ENCODE assay signal across 7 cellular contexts in the genomic region with DNA sequence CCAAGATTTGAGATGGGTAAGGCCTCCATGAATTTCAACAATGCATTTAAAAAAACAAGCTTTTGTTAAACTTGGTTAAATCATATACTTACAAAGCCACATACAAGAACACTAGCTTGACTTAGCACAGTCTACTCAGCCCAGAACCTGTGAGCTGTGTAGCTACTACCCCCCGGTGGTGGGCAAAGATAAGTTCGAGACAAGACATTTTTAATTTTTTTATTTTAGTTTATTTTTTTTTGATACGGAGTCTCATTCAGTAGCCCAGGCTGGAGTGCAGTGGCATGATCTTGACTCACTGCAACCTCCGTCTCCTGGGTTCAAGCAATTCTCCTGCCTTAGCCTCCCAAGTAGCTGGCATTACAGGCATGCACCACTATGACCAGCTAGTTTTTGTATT. TPM values are rescaled to one million over a fixed set of nuclear protein-coding genes. Genes with fewer than 3 reads are reported as not detected.
DNase-seq lines count a peak whose midpoint lies in the region; ATAC-seq, FAIRE-seq and TF ChIP-seq lines count a peak whose summit lies in the region.

No MANE protein-coding gene starts in this region.

- intact Hi-C loops in activated CD4-positive, alpha-beta T cell treated with anti-CD3 and anti-CD28 coated beads for 36 hours (cut with DNase I, micrococcal nuclease) = loop anchor here (1.0 to 5.0 kb wide), 4 partner anchors 32 to 246 kb away; no protein-coding TSS in a partner anchor
- intact Hi-C loops in dorsolateral prefrontal cortex (cut with DNase I) = no loop called here

- H3K4me3 Mint-ChIP-seq in activated CD4-positive, alpha-beta T cell treated with anti-CD3 and anti-CD28 coated beads for 36 hours = peak overlapping the region; percentile 10
- H3K4me3 Mint-ChIP-seq in osteocyte (ENCODE audit: unreplicated experiment) = no peak overlapping the region

- no peaks in the 10 kb centered on the region for H3K27me3 ChIP-seq in dorsolateral prefrontal cortex

- H3K27me3 Mint-ChIP-seq in activated CD4-positive, alpha-beta T cell treated with anti-CD3 and anti-CD28 coated beads for 36 hours = no peaks in the 10 kb centered on the region
- peaks cover 4% of the 10 kb centered on the region for H3K27me3 Mint-ChIP-seq in osteocyte (ENCODE audit: unreplicated experiment)

- peak; percentile 30 for ATAC-seq in activated CD4-positive, alpha-beta T cell treated with anti-CD3 and anti-CD28 coated beads for 36 hours

- TF ChIP-seq CTCF in dorsolateral prefrontal cortex (IDR thresholded peaks at IDR 0.05 in 54 of 56, conservative IDR thresholded peaks at IDR 0.05 in 2 of 56; ENCODE audit: low read depth in 1 of 56, partially characterized antibody in 56 of 56) (peak in 45 of 56 donors; percentile 12 to 59 (median 37)), osteocyte (IDR thresholded peaks at IDR 0.05) (peak; percentile 65)

- CTCF ChIA-PET in activated CD4-positive, alpha-beta T cell treated with anti-CD3 and anti-CD28 coated beads for 36 hours (lab: Charles Lee) = interaction anchor here (0.6 to 5.2 kb wide), 43 partner anchors 8 to 1607 kb away, joined by 3 to 105 read pairs (median 5); a partner anchor contains a TSS

- H3K27ac Mint-ChIP-seq in activated CD4-positive, alpha-beta T cell treated with anti-CD3 and anti-CD28 coated beads for 36 hours = peak overlapping the region; percentile 57
- H3K27ac Mint-ChIP-seq in osteocyte (ENCODE audit: unreplicated experiment) = no peak overlapping the region

- no peaks in the 10 kb centered on the region for H3K9me3 Mint-ChIP-seq in activated CD4-positive, alpha-beta T cell treated with anti-CD3 and anti-CD28 coated beads for 36 hours (ENCODE audit: low read depth)
- no peaks in the 10 kb centered on the region for H3K9me3 Mint-ChIP-seq in osteocyte (ENCODE audit: unreplicated experiment)

- DNase-seq in GM03348 (ENCODE audit: low spot score) (peak; percentile 33), NCI-H1105 treated with DMSO at 0.1 percent for 48 hours (lab: John Stamatoyannopoulos, UW) (peak; percentile 48), dorsolateral prefrontal cortex (peak in 2 of 10 donors; percentile 7 to 32), osteocyte (ENCODE audit: extremely low spot score, unreplicated experiment) (no peak), H54 (ENCODE audit: insufficient read length, low spot score) (no peak), NCI-H2029 treated with DMSO at 0.1 percent for 48 hours (lab: John Stamatoyannopoulos, UW) (no peak)
- DNase-seq in activated CD4-positive, alpha-beta T cell treated with anti-CD3 and anti-CD28 coated beads for 36 hours = peak; percentile 78

- FAIRE-seq in H54 (lab: Jason Lieb, UNC) = no peak

- TF ChIP-seq POLR2A in H54 (IDR thresholded peaks at IDR 0.05; ENCODE audit: low read depth, low read length) = no peak

- no peak overlapping the region for H3K4me3 ChIP-seq in dorsolateral prefrontal cortex

- peaks cover 38% of the 10 kb centered on the region for H3K4me1 Mint-ChIP-seq in activated CD4-positive, alpha-beta T cell treated with anti-CD3 and anti-CD28 coated beads for 36 hours
- peaks cover 17% of the 10 kb centered on the region for H3K4me1 Mint-ChIP-seq in osteocyte (ENCODE audit: unreplicated experiment)

- peaks cover 5% of the 10 kb centered on the region for H3K36me3 Mint-ChIP-seq in activated CD4-positive, alpha-beta T cell treated with anti-CD3 and anti-CD28 coated beads for 36 hours (ENCODE audit: low read depth)
- no peaks in the 10 kb centered on the region for H3K36me3 Mint-ChIP-seq in osteocyte (ENCODE audit: unreplicated experiment)

- POLR2A ChIA-PET in activated CD4-positive, alpha-beta T cell treated with anti-CD3 and anti-CD28 coated beads for 36 hours (lab: Charles Lee) = interaction anchor here (0.6 to 1.2 kb wide), 6 partner anchors 14 to 965 kb away, joined by 3 to 8 read pairs (median 4); no protein-coding TSS in a partner anchor

- H3K27ac ChIP-seq in dorsolateral prefrontal cortex = peak overlapping the region in 9 of 59 donors; percentile 3 to 38 (median 13)

RNA-seq across cellular contexts. Expression of a gene that starts 3.7 kb away (rescaled TPM):
- 10 to 100 TPM; 29.4 to 29.8 TPM for total RNA-seq in activated CD4-positive, alpha-beta T cell treated with anti-CD3 and anti-CD28 coated beads for 36 hours
- total RNA-seq in dorsolateral prefrontal cortex (100 to 1,000 TPM in 108 of 120 experiments, 10 to 100 TPM in 12; 52.7 to 220 (median 150) TPM), osteocyte (28.0 and 29.3 TPM in 2 replicates)

RNA-seq across cellular contexts. Expression of a gene that starts 12.2 kb away (rescaled TPM):
- under 1 TPM; 0.33 to 0.57 TPM for total RNA-seq in activated CD4-positive, alpha-beta T cell treated with anti-CD3 and anti-CD28 coated beads for 36 hours
- total RNA-seq in dorsolateral prefrontal cortex (10 to 100 TPM in 30 of 120 experiments, 1 to 10 TPM in 90; 1.1 to 23.1 (median 7.0) TPM), osteocyte (not detected in 2 replicates)

RNA-seq across cellular contexts. Expression of a gene that starts 45.0 kb away (rescaled TPM):
- not detected for total RNA-seq in activated CD4-positive, alpha-beta T cell treated with anti-CD3 and anti-CD28 coated beads for 36 hours
- total RNA-seq in dorsolateral prefrontal cortex (1 to 10 TPM in 69 of 120 experiments, under 1 TPM in 18, not detected in 33; 0.43 to 6.1 (median 1.5) TPM), osteocyte (0.97 and 1.5 TPM in 2 replicates)

RNA-seq across cellular contexts. Expression of a gene that starts 45.9 kb away (rescaled TPM):
- total RNA-seq in activated CD4-positive, alpha-beta T cell treated with anti-CD3 and anti-CD28 coated beads for 36 hours = 10 to 100 TPM; 14.8 to 16.5 TPM
- 10 to 100 TPM; 13.4 to 28.9 (median 16.8) TPM for total RNA-seq in dorsolateral prefrontal cortex
- total RNA-seq in osteocyte = 20.3 and 21.4 TPM in 2 replicates

Comparison
In these comparisons a context has a peak if more than half of its experiments do, and no peak if none do; other contexts are left out.
1. DNase-seq: peak in GM03348 (single experiment), NCI-H1105 treated with DMSO at 0.1 percent for 48 hours (single experiment) and activated CD4-positive, alpha-beta T cell treated with anti-CD3 and anti-CD28 coated beads for 36 hours (single experiment); none in osteocyte (single experiment), H54 (single experiment) and NCI-H2029 treated with DMSO at 0.1 percent for 48 hours (single experiment).
2. intact Hi-C loops: an anchor here in activated CD4-positive, alpha-beta T cell treated with anti-CD3 and anti-CD28 coated beads for 36 hours (1.0 to 5.0 kb wide); none called in dorsolateral prefrontal cortex.